In the genomic region with DNA sequence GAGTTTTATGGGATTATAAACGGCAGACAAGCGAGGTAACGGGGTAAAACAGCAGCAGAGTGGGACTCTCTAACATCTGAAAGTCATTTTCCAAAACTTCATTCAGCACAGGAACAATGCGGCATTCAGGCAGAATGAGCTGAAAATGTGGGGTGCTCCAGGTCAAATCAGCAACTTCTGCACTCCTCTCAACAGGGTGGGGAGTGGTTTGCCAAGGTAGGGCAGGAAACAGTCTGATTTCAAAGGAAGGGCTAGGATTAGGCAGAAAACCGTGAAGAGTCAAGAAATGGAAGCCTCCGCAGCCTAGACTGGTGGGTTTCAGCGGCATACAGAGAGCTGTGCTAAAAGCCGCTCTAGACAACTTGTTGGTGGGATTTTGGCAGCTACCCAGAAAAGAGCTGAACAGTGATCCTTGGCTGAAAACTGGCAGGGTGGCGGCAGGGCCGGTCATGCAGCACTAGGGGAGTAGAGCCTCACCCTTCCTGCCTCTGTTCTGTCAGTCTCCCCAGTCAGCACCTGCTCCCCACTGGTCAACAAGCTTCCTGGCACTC, we compare ENCODE assay signal across 8 cellular contexts.
DNase-seq lines count a peak whose midpoint lies in the region; ATAC-seq and TF ChIP-seq lines count a peak whose summit lies in the region.

No MANE protein-coding gene starts in this region.

- peak in 4 of 5 donors; percentile 29 to 54 (median 38) for DNase-seq in CD4-positive, alpha-beta memory T cell
- DNase-seq in NCI-H1417 treated with DMSO at 0.1 percent for 48 hours (lab: John Stamatoyannopoulos, UW) (peak; percentile 61), activated T-cell treated with anti-CD3 and anti-CD28 coated beads for 1 hour (ENCODE audit: low read depth) (peak; percentile 4), epithelial cell of proximal tubule (ENCODE audit: low read depth) (no peak), neural progenitor cell (ENCODE audit: low spot score) (peak; percentile 13), HK-2 (ENCODE audit: unreplicated experiment) (no peak)

- H3K9ac ChIP-seq in neural progenitor cell: no peak overlapping the region

- peak overlapping the region; percentile 75 to 89 (median 84) for H3K4me3 Mint-ChIP-seq in CD4-positive, alpha-beta memory T cell
- peak overlapping the region; percentile 82 for H3K4me3 Mint-ChIP-seq in neural progenitor cell

- peaks cover 0 to 4% (median 0%) of the 10 kb centered on the region in 8 donors for H3K9me3 Mint-ChIP-seq in CD4-positive, alpha-beta memory T cell
- no peaks in the 10 kb centered on the region for H3K9me3 Mint-ChIP-seq in neural progenitor cell

- peaks cover 0 to 3% of the 10 kb centered on the region in 2 donors for H3K36me3 Mint-ChIP-seq in CD4-positive, alpha-beta memory T cell
- H3K36me3 Mint-ChIP-seq in neural progenitor cell: no peaks in the 10 kb centered on the region

- H3K9me3 ChIP-seq in CD4-positive, alpha-beta memory T cell (ENCODE audit: control insufficient read depth in 1 of 2, low read length in 2 of 2): no peaks in the 10 kb centered on the region
- no peaks in the 10 kb centered on the region for H3K9me3 ChIP-seq in neural progenitor cell (ENCODE audit: low read depth)

- peaks cover 0 to 3% of the 10 kb centered on the region in 2 donors for H3K27me3 Mint-ChIP-seq in CD4-positive, alpha-beta memory T cell
- H3K27me3 Mint-ChIP-seq in neural progenitor cell (ENCODE audit: insufficient read depth, low read depth): peaks cover 7% of the 10 kb centered on the region

- H3K36me3 ChIP-seq in CD4-positive, alpha-beta memory T cell (ENCODE audit: insufficient read depth, low read length): no peaks in the 10 kb centered on the region
- no peaks in the 10 kb centered on the region for H3K36me3 ChIP-seq in neural progenitor cell

- no peak for TF ChIP-seq CTCF in epithelial cell of proximal tubule (conservative IDR thresholded peaks at IDR 0.05; ENCODE audit: low read depth, low read length)
- no peak for TF ChIP-seq CTCF in neural progenitor cell (IDR thresholded peaks at IDR 0.05)

- no peaks in the 10 kb centered on the region for H3K27me3 ChIP-seq in CD4-positive, alpha-beta memory T cell (ENCODE audit: insufficient read depth, low read length)
- H3K27me3 ChIP-seq in neural progenitor cell: no peaks in the 10 kb centered on the region

- peaks cover 13% of the 10 kb centered on the region for H3F3A ChIP-seq in neural progenitor cell (ENCODE audit: low read depth)

- peak overlapping the region; percentile 73 for H2AFZ ChIP-seq in neural progenitor cell (replicated peaks)

- POLR2A ChIA-PET in CD4-positive, alpha-beta memory T cell (lab: Charles Lee; ENCODE audit: partially characterized antibody): interaction anchor here (0.6 to 7.8 kb wide), 35 partner anchors 9 to 1038 kb away, joined by 3 to 265 read pairs (median 5); partner anchors contain the start of gene KLF12

- no peaks in the 10 kb centered on the region for H3K79me2 ChIP-seq in neural progenitor cell (ENCODE audit: low read depth)

- peak overlapping the region; percentile 94 to 98 (median 97) for H3K27ac Mint-ChIP-seq in CD4-positive, alpha-beta memory T cell
- H3K27ac Mint-ChIP-seq in neural progenitor cell: peak overlapping the region; percentile 98

- peak overlapping the region; percentile 56 for H3K27ac ChIP-seq in CD4-positive, alpha-beta memory T cell (ENCODE audit: low read depth, low read length)
- H3K27ac ChIP-seq in neural progenitor cell: no peak overlapping the region

- H3K4me3 ChIP-seq in CD4-positive, alpha-beta memory T cell (ENCODE audit: low read length in 2 of 2): peak overlapping the region in 1 of 2 donors; percentile 32
- peak overlapping the region; percentile 55 for H3K4me3 ChIP-seq in epithelial cell of proximal tubule (ENCODE audit: low read depth, low read length)
- peak overlapping the region; percentile 25 for H3K4me3 ChIP-seq in neural progenitor cell

- H4K20me1 ChIP-seq in neural progenitor cell (ENCODE audit: low read depth): no peaks in the 10 kb centered on the region

- CTCF ChIA-PET in CD4-positive, alpha-beta memory T cell (lab: Charles Lee; ENCODE audit: partially characterized antibody): interaction anchor here (0.6 to 8.3 kb wide), 35 partner anchors 9 to 931 kb away, joined by 3 to 204 read pairs (median 14); partner anchors contain the start of gene KLF12

- no peak for ATAC-seq in HG03025 (IDR thresholded peaks at IDR 0.05; ENCODE audit: low FRiP score, unreplicated experiment)
- no peak for ATAC-seq in GM18867 (IDR thresholded peaks at IDR 0.05; ENCODE audit: unreplicated experiment)

- H3K4me2 ChIP-seq in neural progenitor cell: peak overlapping the region; percentile 68

- peaks cover 53% of the 10 kb centered on the region for H3K4me1 ChIP-seq in CD4-positive, alpha-beta memory T cell (ENCODE audit: insufficient read depth, low read length)
- H3K4me1 ChIP-seq in neural progenitor cell: peaks cover 26% of the 10 kb centered on the region

- peaks cover 52 to 72% (median 59%) of the 10 kb centered on the region in 4 donors for H3K4me1 Mint-ChIP-seq in CD4-positive, alpha-beta memory T cell
- H3K4me1 Mint-ChIP-seq in neural progenitor cell: peaks cover 52% of the 10 kb centered on the region

- intact Hi-C loops in CD4-positive, alpha-beta memory T cell (cut with micrococcal nuclease): loop anchor here (5.0 kb wide), 1 partner anchor 521 kb away; no protein-coding TSS in a partner anchor

Comparison
In these comparisons a context has a peak if more than half of its experiments do, and no peak if none do; other contexts are left out.
1. DNase-seq: peak in CD4-positive, alpha-beta memory T cell (4 of 5), NCI-H1417 treated with DMSO at 0.1 percent for 48 hours (single experiment), activated T-cell treated with anti-CD3 and anti-CD28 coated beads for 1 hour (single experiment) and neural progenitor cell (single experiment); none in epithelial cell of proximal tubule (single experiment) and HK-2 (single experiment).